1 cellular context compared by ENCODE assay signal in the genomic region with DNA sequence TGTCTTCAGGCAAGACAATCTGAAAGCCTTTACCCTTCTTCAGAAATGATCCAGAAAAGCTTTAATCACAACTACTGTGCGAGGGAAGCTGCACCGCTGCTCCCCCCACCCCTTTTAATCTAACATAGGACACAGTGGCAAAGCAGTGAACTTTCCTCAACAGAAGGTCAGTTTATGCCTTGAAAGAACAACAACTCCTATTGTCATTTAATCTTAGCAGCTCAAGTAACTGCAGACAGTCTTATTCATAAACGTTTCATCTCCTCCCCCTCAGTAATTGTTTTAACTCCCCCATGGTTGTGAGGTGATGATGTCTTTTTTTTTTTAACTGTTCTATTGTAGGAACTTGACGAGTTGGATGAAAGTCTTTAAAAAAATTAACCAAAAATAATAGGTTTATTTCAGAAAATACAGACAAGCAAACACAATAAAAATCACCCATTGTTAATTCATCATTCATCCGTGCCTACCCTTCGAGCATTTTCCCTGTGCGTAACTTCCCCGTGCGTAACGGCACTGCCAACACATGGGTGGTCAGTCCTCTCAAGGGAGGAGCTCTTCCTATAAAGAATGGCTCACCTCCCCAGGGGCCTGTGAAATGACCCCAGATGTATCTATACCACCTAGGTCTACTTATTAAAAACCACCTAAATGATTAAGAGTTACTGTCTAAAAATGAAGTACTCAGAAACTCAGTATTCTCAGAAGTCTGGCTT.
TF ChIP-seq lines count a peak whose summit lies in the region.

No MANE protein-coding gene starts in this region.

TF ChIP-seq in endothelial cell of umbilical vein, 7 proteins besides CTCF, POLR2A, EP300 and RAD21:
- no peak for TF ChIP-seq MYC (IDR thresholded peaks at IDR 0.05; ENCODE audit: low read depth, low read length)
- TF ChIP-seq, protein P1, sequence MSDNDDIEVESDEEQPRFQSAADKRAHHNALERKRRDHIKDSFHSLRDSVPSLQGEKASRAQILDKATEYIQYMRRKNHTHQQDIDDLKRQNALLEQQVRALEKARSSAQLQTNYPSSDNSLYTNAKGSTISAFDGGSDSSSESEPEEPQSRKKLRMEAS (IDR thresholded peaks at IDR 0.05; ENCODE audit: insufficient read depth, insufficient read length) = no peak
- TF ChIP-seq POLR2AphosphoS5 (IDR thresholded peaks at IDR 0.05; ENCODE audit: insufficient read depth, low read depth, low read length) = no peak
- no peak for TF ChIP-seq EZH2 (IDR thresholded peaks at IDR 0.05; ENCODE audit: borderline replicate concordance, low read depth, low read length, severe bottlenecking)
TF ChIP-seq in endothelial cell of umbilical vein: peak in this region for 0.
